Comparison of ENCODE assay signal across 1 cellular context in the genomic region with DNA sequence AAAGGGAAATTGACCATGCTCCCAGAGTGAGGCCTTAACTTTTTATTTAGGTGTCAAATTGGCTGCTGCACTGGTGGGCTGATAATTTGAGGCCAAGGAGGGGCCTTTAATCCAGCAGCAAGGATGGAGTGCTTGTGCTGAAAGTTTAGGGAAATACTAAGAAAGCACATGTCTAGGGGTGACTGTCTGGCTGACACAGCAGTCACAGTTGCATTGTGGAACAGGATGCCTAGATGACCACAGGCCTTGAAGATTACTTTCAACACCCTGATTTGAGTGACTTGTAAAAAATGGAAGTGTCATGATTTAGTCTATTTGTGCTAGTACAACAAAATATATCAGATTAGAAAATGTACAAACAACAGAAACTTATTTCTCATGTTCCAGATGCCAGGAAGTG.
TF ChIP-seq lines count a peak whose summit lies in the region.

No MANE protein-coding gene starts in this region.

TF ChIP-seq in HepG2, 621 proteins besides CTCF, POLR2A, EP300 and RAD21 (continued from another document):
- TF ChIP-seq CENPX (CRISPR knock-in tag; IDR thresholded peaks at IDR 0.05), result no peak
TF ChIP-seq in HepG2: peak in this region for 0.
